ENCODE assay signal across 8 cellular contexts in genomic region chr22:43036282-43036751, GRCh38. TPM values are rescaled to one million over a fixed set of nuclear protein-coding genes. Genes with fewer than 3 reads are reported as not detected.
DNase-seq lines count a peak whose midpoint lies in the region; ATAC-seq, FAIRE-seq and TF ChIP-seq lines count a peak whose summit lies in the region.
"Not testable (repeated sequence)": the region's sequence is repeated elsewhere in the genome, so short reads cannot be mapped to it uniquely, and the experiment has no call there.

No MANE protein-coding gene starts in this region.

- not testable (repeated sequence) for H3K36me3 ChIP-seq in ACC112 (ENCODE audit: insufficient read depth, low read length); K562 (ENCODE audit: control insufficient read depth, insufficient read depth, low read length); fibroblast of lung (ENCODE audit: control insufficient read depth, insufficient read depth, low read length); right atrium auricular region; mucosa of descending colon (ENCODE audit: low read depth)

- not testable (repeated sequence) for H3K4me3 ChIP-seq in ACC112 (ENCODE audit: low read depth, low read length); K562; fibroblast of lung (replicated peaks in 1 of 4; ENCODE audit: control extremely low read depth in 1 of 4, insufficient read depth in 1 of 4, low read depth in 3 of 4, low read length in 4 of 4); right atrium auricular region; mucosa of descending colon; skeletal muscle cell (ENCODE audit: low read depth, low read length)

- not testable (repeated sequence) for H3K4me2 ChIP-seq in K562 (ENCODE audit: insufficient read depth, low read length); fibroblast of lung (ENCODE audit: extremely low read depth, insufficient read depth, low read length)

- not testable (repeated sequence) for H3K9me1 ChIP-seq in K562 (ENCODE audit: control insufficient read depth, insufficient read depth, low read length)

- not testable (repeated sequence) for H3K27me3 ChIP-seq in ACC112 (ENCODE audit: insufficient read depth, low read length); K562 (ENCODE audit: control insufficient read depth in 2 of 2, insufficient read depth in 2 of 2, low read length in 2 of 2); fibroblast of lung (ENCODE audit: control insufficient read depth, insufficient read depth, low read length); right atrium auricular region

- H3K9me3 ChIP-seq in K562 (replicated peaks; ENCODE audit: control insufficient read depth, insufficient read depth, low read depth, low read length); fibroblast of lung (ENCODE audit: control insufficient read depth, insufficient read depth, low read depth, low read length); right atrium auricular region; mucosa of descending colon: not testable (repeated sequence)

- POLR2A ChIA-PET in K562 (lab: Yijun Ruan, JAX), result not testable (repeated sequence)

- H3K9ac ChIP-seq in K562 (ENCODE audit: insufficient read depth in 1 of 2, low read depth in 2 of 2, low read length in 2 of 2); fibroblast of lung (ENCODE audit: insufficient read depth, low read length): not testable (repeated sequence)

- WGBS in K562 (ENCODE audit: insufficient coverage, low coverage, missing lambda C conversion rate), result 26% methylated on average over 12 of the region's 15 CpGs

- TF ChIP-seq POLR2A in K562 (conservative IDR thresholded peaks at IDR 0.05), result not testable (repeated sequence)

- CTCF ChIA-PET in K562 (lab: Yijun Ruan, JAX; ENCODE audit: low intra/inter-chr PET ratio), result not testable (repeated sequence)

- intact Hi-C loops in K562 (cut with micrococcal nuclease), result loop anchor here (10.0 kb wide), 1 partner anchor 62 kb away; no protein-coding TSS in a partner anchor
- intact Hi-C loops in mucosa of descending colon (cut with DNase I, micrococcal nuclease), result not testable (repeated sequence)

- TF ChIP-seq RAD21 in K562 (CRISPR knock-in tag; conservative IDR thresholded peaks at IDR 0.05 in 1 of 2, IDR thresholded peaks at IDR 0.05 in 1 of 2), result not testable (repeated sequence)

- H2AFZ ChIP-seq in ACC112 (ENCODE audit: low read length, unreplicated experiment); K562 (ENCODE audit: low read depth, low read length); fibroblast of lung (ENCODE audit: low read length): not testable (repeated sequence)

- not testable (repeated sequence) for TF ChIP-seq EP300 in K562 (IDR thresholded peaks at IDR 0.05; ENCODE audit: low read length)

- H3K27ac ChIP-seq in ACC112 (ENCODE audit: low read depth, low read length) (peak overlapping the region; percentile 43; the same call in 1 of the 2 replicates), right atrium auricular region (peak overlapping the region; percentile 53 to 58)
- H3K27ac ChIP-seq in K562 (ENCODE audit: extremely low read depth, low read depth, low read length); fibroblast of lung (ENCODE audit: insufficient read depth, low read length): not testable (repeated sequence)

- not testable (repeated sequence) for ATAC-seq in K562
- ATAC-seq in mucosa of descending colon, result peak; percentile 61

- BruUV-seq in K562 (replicated peaks; lab: Mats Ljungman, UMichigan), result not testable (repeated sequence)

- H3K79me2 ChIP-seq in ACC112 (ENCODE audit: control insufficient read depth, insufficient read depth, low read length, unreplicated experiment); K562 (ENCODE audit: control insufficient read depth, insufficient read depth, low read length); fibroblast of lung (ENCODE audit: control insufficient read depth, insufficient read depth, low read length): not testable (repeated sequence)

- not testable (repeated sequence) for H4K20me1 ChIP-seq in K562 (replicated peaks; ENCODE audit: control insufficient read depth, insufficient read depth, low read length); fibroblast of lung (ENCODE audit: control insufficient read depth, extremely low read depth, insufficient read depth, low read length)

- peak; percentile 35 for FAIRE-seq in K562 (lab: Jason Lieb, UNC)

- in situ Hi-C loops in K562 (cut with MboI), result not testable (repeated sequence)

- peak; percentile 71 for DNase-seq in GM03348 (ENCODE audit: low spot score)
- peak; percentile 25 for DNase-seq in NCI-H2196 (lab: John Stamatoyannopoulos, UW; ENCODE audit: unreplicated experiment)
- DNase-seq in K562 (ENCODE audit: extremely low read depth in 1 of 4, low spot score in 3 of 4); mucosa of descending colon: not testable (repeated sequence)
- DNase-seq in fibroblast of lung (ENCODE audit: low read depth in 2 of 2), result peak; percentile 74 to 88
- peak; percentile 84 for DNase-seq in right atrium auricular region (ENCODE audit: low spot score)
- DNase-seq in skeletal muscle cell (ENCODE audit: low read depth), result peak; percentile 72

- not testable (repeated sequence) for TF ChIP-seq CTCF in K562 (IDR thresholded peaks at IDR 0.05 in 2 of 3, conservative IDR thresholded peaks at IDR 0.05 in 1 of 3; ENCODE audit: insufficient read depth in 2 of 3, low read depth in 1 of 3, low read length in 3 of 3); fibroblast of lung (conservative IDR thresholded peaks at IDR 0.05 in 1 of 2, IDR thresholded peaks at IDR 0.05 in 1 of 2; ENCODE audit: low read depth in 1 of 2, low read length in 2 of 2); right atrium auricular region (IDR thresholded peaks at IDR 0.05); mucosa of descending colon (IDR thresholded peaks at IDR 0.05)

- not testable (repeated sequence) for H3K4me1 ChIP-seq in ACC112 (ENCODE audit: control insufficient read depth, insufficient read depth, low read length, unreplicated experiment); fibroblast of lung (ENCODE audit: control insufficient read depth, extremely low read depth, insufficient read depth, low read length); right atrium auricular region; mucosa of descending colon (ENCODE audit: low read depth)
- peaks cover 0 to 10% of the 10 kb centered on the region in 2 experiments; a peak in 2 of 5 replicates for H3K4me1 ChIP-seq in K562 (replicated peaks in 1 of 2; ENCODE audit: control insufficient read depth in 2 of 2, insufficient read depth in 2 of 2, low read length in 2 of 2)

RNA-seq across cellular contexts. Expression of gene PACSIN2, which starts 21.4 kb away (rescaled TPM):
- 40.5 and 46.9 TPM in 2 replicates for total RNA-seq in K562 (2011; cell fraction: chromatin; rRNA removed; ENCODE audit: low replicate concordance)
- 24.3 and 27.1 TPM in 2 replicates for total RNA-seq in K562 (2011; cell fraction: nucleolus; rRNA removed)
- 37.3 and 38.1 TPM in 2 replicates for total RNA-seq in K562 (2011; cell fraction: nucleoplasm; rRNA removed)
- total RNA-seq in K562 (2014; rRNA removed) (20.3 and 23.9 TPM in 2 replicates), K562 (2014; rRNA removed; fragmentation: Illumina TruSeq; extraction: Trizol) (18.4 and 19.2 TPM in 2 replicates), K562 (2015; rRNA removed; fragmentation: Illumina TruSeq; extraction: Trizol) (21.0 TPM in 2 replicates), K562 (2021) (39.1 and 45.1 TPM in 2 replicates), fibroblast of lung (25.4 and 30.1 TPM in 2 replicates), right atrium auricular region (10 to 100 TPM; 66.3 to 89.8 TPM), mucosa of descending colon (100 to 1,000 TPM; 132 to 184 (median 152) TPM)
- polyA plus RNA-seq in K562 (2011; rRNA removed) (44.4 and 45.1 TPM in 2 replicates), K562 (2014; fragmentation: Illumina TruSeq; extraction: Trizol) (33.5 and 37.5 TPM in 2 replicates), K562 (2014; fragmentation: Nextera tagmentation; extraction: Ambion mirVana) (under 1 TPM; 0.45 to 0.83 TPM), K562 (2014; rRNA removed) (31.8 and 36.3 TPM in 2 replicates), fibroblast of lung (41.4 and 55.3 TPM in 2 replicates)
- polyA plus RNA-seq in K562 (2011; cell fraction: cytosol; rRNA removed), result 38.0 and 44.7 TPM in 2 replicates
- polyA plus RNA-seq in K562 (2011; cell fraction: nucleus; rRNA removed), result 53.1 and 58.4 TPM in 2 replicates
- 31.0 and 53.1 TPM in 2 replicates for polyA plus RNA-seq in K562 (2012)
- 23.9 and 28.8 TPM in 2 replicates for polyA minus RNA-seq in K562 (2011; rRNA and poly(A)+ RNA removed)
- 13.7 and 17.0 TPM in 2 replicates for polyA minus RNA-seq in K562 (2011; cell fraction: cytosol; rRNA and poly(A)+ RNA removed)
- 9.4 and 14.0 TPM in 2 replicates for polyA minus RNA-seq in K562 (2011; cell fraction: nucleus; rRNA and poly(A)+ RNA removed)
- polyA plus RNA-seq in fibroblast of lung (2012), result 28.6 and 40.8 TPM in 2 replicates
- polyA minus RNA-seq in fibroblast of lung (ENCODE audit: low replicate concordance), result 18.3 and 26.8 TPM in 2 replicates

RNA-seq across cellular contexts. Expression of gene TTLL1, which starts 52.9 kb away (rescaled TPM):
- total RNA-seq in K562 (2011; cell fraction: chromatin; rRNA removed; ENCODE audit: low replicate concordance), result 0.49 and 0.81 TPM in 2 replicates
- total RNA-seq in K562 (2011; cell fraction: nucleolus; rRNA removed), result 0.33 and 0.66 TPM in 2 replicates
- 0.37 TPM in 1 of 2 replicates, not detected in the other for total RNA-seq in K562 (2011; cell fraction: nucleoplasm; rRNA removed)
- 0.14 and 0.29 TPM in 2 replicates for total RNA-seq in K562 (2014; rRNA removed)
- 0.22 and 0.25 TPM in 2 replicates for total RNA-seq in K562 (2014; rRNA removed; fragmentation: Illumina TruSeq; extraction: Trizol)
- total RNA-seq in K562 (2015; rRNA removed; fragmentation: Illumina TruSeq; extraction: Trizol), result 0.19 and 0.43 TPM in 2 replicates
- 0.16 and 0.29 TPM in 2 replicates for total RNA-seq in K562 (2021)
- 0.85 and 1.7 TPM in 2 replicates for polyA plus RNA-seq in K562 (2011; rRNA removed)
- 0.94 and 2.0 TPM in 2 replicates for polyA plus RNA-seq in K562 (2011; cell fraction: cytosol; rRNA removed)
- polyA plus RNA-seq in K562 (2011; cell fraction: nucleus; rRNA removed), result 0.64 and 1.2 TPM in 2 replicates
- 0.43 and 2.2 TPM in 2 replicates for polyA plus RNA-seq in K562 (2012)
- polyA plus RNA-seq in K562 (2014; fragmentation: Illumina TruSeq; extraction: Trizol), result 0.26 and 0.36 TPM in 2 replicates
- under 1 TPM; 0.06 to 0.08 TPM for polyA plus RNA-seq in K562 (2014; fragmentation: Nextera tagmentation; extraction: Ambion mirVana)
- polyA plus RNA-seq in K562 (2014; rRNA removed), result 0.17 and 0.76 TPM in 2 replicates
- 0.63 and 1.1 TPM in 2 replicates for polyA minus RNA-seq in K562 (2011; rRNA and poly(A)+ RNA removed)
- polyA minus RNA-seq in K562 (2011; cell fraction: cytosol; rRNA and poly(A)+ RNA removed), result not detected in 2 replicates
- 0.27 and 0.44 TPM in 2 replicates for polyA minus RNA-seq in K562 (2011; cell fraction: nucleus; rRNA and poly(A)+ RNA removed)
- total RNA-seq in fibroblast of lung, result 13.4 and 15.7 TPM in 2 replicates
- 11.7 and 15.8 TPM in 2 replicates for polyA plus RNA-seq in fibroblast of lung
- 9.1 and 10.7 TPM in 2 replicates for polyA plus RNA-seq in fibroblast of lung (2012)
- polyA minus RNA-seq in fibroblast of lung (ENCODE audit: low replicate concordance), result 14.1 and 19.9 TPM in 2 replicates
- 1 to 10 TPM; 4.4 to 5.2 TPM for total RNA-seq in right atrium auricular region
- 1 to 10 TPM; 2.0 to 5.7 (median 3.4) TPM for total RNA-seq in mucosa of descending colon
